ENCODE assay signal across 13 cellular contexts in genomic region chr2:211237586-211237985, GRCh38.
"Had no signal": no experiment of that assay in that cellular context is flagged by ENCODE, and none has a peak within 500 bp of the region (broad histone marks: within the 10 kb centered on the region; RNA-seq: fewer than 3 reads in every experiment).

No MANE protein-coding gene starts in this region.

- ATAC-seq: body of pancreas; effector memory CD8-positive, alpha-beta T cell had no signal

- H3K27me3 ChIP-seq: body of pancreas, hepatocyte, right atrium auricular region, thyroid gland had no signal

- DNase-seq: activated CD4-positive, CD25-positive, alpha-beta regulatory T cell; activated naive CD4-positive, alpha-beta T cell treated with anti-CD3 and anti-CD28 coated beads, Interleukin-2, amount 50 U/mL, for 16 hours; body of pancreas; central memory CD4-positive, alpha-beta T cell; cortex of kidney; effector memory CD8-positive, alpha-beta T cell; erythroblast; small intestine; thyroid gland had no signal

- H3K4me1 ChIP-seq: body of pancreas, right atrium auricular region, thyroid gland had no signal

- H3K27ac Mint-ChIP-seq: activated T-helper 2 cell treated with anti-CD3 and anti-CD28 coated beads, Interferon-gamma antibody, Interleukin-2, Interleukin-4, amounts not matched to agents 10 μg/mL and 5 μg/mL and 100 μg/mL, durations not matched to agents 14 hours and 24 hours and 36 hours; effector memory CD8-positive, alpha-beta T cell; T-helper 1 cell treated with Interleukin-12 subunit alpha and Interleukin-12 subunit beta and Interleukin-4 antibody, amounts not matched to agents 30 μg/mL and 1 μg/mL, for 36 hours had no signal

- H3K4me3 ChIP-seq: body of pancreas, hepatocyte, right atrium auricular region, thyroid gland had no signal

- H3K27me3 Mint-ChIP-seq: effector memory CD8-positive, alpha-beta T cell had no signal

- H3K9me3 ChIP-seq: body of pancreas, right atrium auricular region, thyroid gland had no signal

- H2AFZ ChIP-seq: hepatocyte had no signal

- H3K36me3 ChIP-seq: right atrium auricular region, thyroid gland had no signal

- H3K4me3 Mint-ChIP-seq: effector memory CD8-positive, alpha-beta T cell; T-helper 1 cell treated with Interleukin-12 subunit alpha and Interleukin-12 subunit beta and Interleukin-4 antibody, amounts not matched to agents 30 μg/mL and 1 μg/mL, for 36 hours had no signal

- H3K9me3 Mint-ChIP-seq: activated T-helper 2 cell treated with anti-CD3 and anti-CD28 coated beads, Interferon-gamma antibody, Interleukin-2, Interleukin-4, amounts not matched to agents 10 μg/mL and 5 μg/mL and 100 μg/mL, durations not matched to agents 14 hours and 24 hours and 36 hours; T-helper 1 cell treated with Interleukin-12 subunit alpha and Interleukin-12 subunit beta and Interleukin-4 antibody, amounts not matched to agents 30 μg/mL and 1 μg/mL, for 36 hours had no signal

- H3K27ac ChIP-seq: body of pancreas, hepatocyte, right atrium auricular region, thyroid gland had no signal
